9 cellular contexts compared by ENCODE assay signal in genomic region chr2:163045830-163046229, GRCh38.
"Had no signal": no experiment of that assay in that cellular context is flagged by ENCODE, and none has a peak within 500 bp of the region (broad histone marks: within the 10 kb centered on the region; RNA-seq: fewer than 3 reads in every experiment).

No MANE protein-coding gene starts in this region.

- H3K9ac ChIP-seq: GM23248, KMS-11 had no signal

- H2AFZ ChIP-seq: GM23248 had no signal

- H3K4me1 Mint-ChIP-seq: H9 had no signal

- FAIRE-seq: H1, H54, HTR-8/SVneo had no signal

- H3K4me3 Mint-ChIP-seq: H9 had no signal

- H3K4me3 ChIP-seq: GM23248 had no signal

- H3K27ac Mint-ChIP-seq: H9 had no signal

- H3K27ac ChIP-seq: GM23248, KMS-11 had no signal

- H3K9me3 Mint-ChIP-seq: H9 had no signal

- DNase-seq: GM23248, H9, HCEC 1CT, Karpas-422, KBM-7 had no signal

- H3K4me2 ChIP-seq: KMS-11 had no signal
